Comparison of ENCODE assay signal across 20 cellular contexts in genomic region chr10:26524161-26524831, GRCh38.
DNase-seq lines count a peak whose midpoint lies in the region; FAIRE-seq and TF ChIP-seq lines count a peak whose summit lies in the region.
"Had no signal": no experiment of that assay in that cellular context is flagged by ENCODE, and none has a peak within 500 bp of the region (broad histone marks: within the 10 kb centered on the region; RNA-seq: fewer than 3 reads in every experiment).

No MANE protein-coding gene starts in this region.

- H3K4me3 Mint-ChIP-seq in T-helper 1 cell treated with Interleukin-12 subunit alpha and Interleukin-12 subunit beta and Interleukin-4 antibody, amounts not matched to agents 30 μg/mL and 1 μg/mL, for 36 hours, result no peak overlapping the region
- H3K4me3 Mint-ChIP-seq in astrocyte (ENCODE audit: unreplicated experiment), result no peak overlapping the region
- H3K4me3 Mint-ChIP-seq: activated CD8-positive, alpha-beta memory T cell treated with anti-CD3 and anti-CD28 coated beads, Interleukin-2, amount 10 ng/mL, durations not matched to agents 7 days and 5 days had no signal

- H3K9me3 Mint-ChIP-seq in T-helper 1 cell treated with Interleukin-12 subunit alpha and Interleukin-12 subunit beta and Interleukin-4 antibody, amounts not matched to agents 30 μg/mL and 1 μg/mL, for 36 hours, result peaks cover 4% of the 10 kb centered on the region
- peaks cover 4% of the 10 kb centered on the region for H3K9me3 Mint-ChIP-seq in astrocyte (ENCODE audit: unreplicated experiment)

- H3K4me1 ChIP-seq in HEK293 (ENCODE audit: control insufficient read depth, insufficient read depth, low read length), result peaks cover 15% of the 10 kb centered on the region
- H3K4me1 ChIP-seq in astrocyte (ENCODE audit: insufficient read depth, low read length), result no peaks in the 10 kb centered on the region
- H3K4me1 ChIP-seq in neutrophil (ENCODE audit: control insufficient read depth in 1 of 2, insufficient read depth in 1 of 2, low read depth in 1 of 2, low read length in 1 of 2), result peaks cover 12 to 20% of the 10 kb centered on the region in 2 experiments
- H3K4me1 ChIP-seq: Peyer's patch had no signal

- peaks cover 7% of the 10 kb centered on the region for H3K4me1 Mint-ChIP-seq in T-helper 1 cell treated with Interleukin-12 subunit alpha and Interleukin-12 subunit beta and Interleukin-4 antibody, amounts not matched to agents 30 μg/mL and 1 μg/mL, for 36 hours (ENCODE audit: low read depth)
- H3K4me1 Mint-ChIP-seq in astrocyte (ENCODE audit: low read depth, unreplicated experiment), result peaks cover 12% of the 10 kb centered on the region

- H3K36me3 ChIP-seq in HEK293 (ENCODE audit: control insufficient read depth in 2 of 2, insufficient read depth in 1 of 2, low read length in 2 of 2) (no peaks in the 10 kb centered on the region), astrocyte (ENCODE audit: insufficient read depth, low read length) (no peaks in the 10 kb centered on the region), neutrophil (peaks cover 94% of the 10 kb centered on the region)
- H3K36me3 ChIP-seq: Peyer's patch had no signal

- H3K27ac ChIP-seq in HEK293 (ENCODE audit: extremely low read depth, low read depth, low read length) (peak overlapping the region; percentile 66), astrocyte (ENCODE audit: low read depth, low read length) (no peak overlapping the region), neutrophil (peak overlapping the region; percentile 75)
- H3K27ac ChIP-seq: Peyer's patch, VCaP had no signal

- H3K79me2 ChIP-seq in astrocyte (ENCODE audit: insufficient read depth, low read length), result no peaks in the 10 kb centered on the region

- H3K27ac Mint-ChIP-seq in T-helper 1 cell treated with Interleukin-12 subunit alpha and Interleukin-12 subunit beta and Interleukin-4 antibody, amounts not matched to agents 30 μg/mL and 1 μg/mL, for 36 hours, result peak overlapping the region; percentile 5
- peak overlapping the region; percentile 37 for H3K27ac Mint-ChIP-seq in astrocyte (ENCODE audit: unreplicated experiment)
- H3K27ac Mint-ChIP-seq: activated CD8-positive, alpha-beta memory T cell treated with anti-CD3 and anti-CD28 coated beads, Interleukin-2, amount 10 ng/mL, durations not matched to agents 7 days and 5 days had no signal

- no peak overlapping the region for H3K4me3 ChIP-seq in HEK293 (ENCODE audit: low read depth, low read length)
- no peak overlapping the region for H3K4me3 ChIP-seq in astrocyte (ENCODE audit: insufficient read depth, low read depth, low read length)
- no peak overlapping the region for H3K4me3 ChIP-seq in neutrophil (ENCODE audit: low read depth in 1 of 2, low read length in 1 of 2)
- H3K4me3 ChIP-seq: GM12878, Peyer's patch, spleen had no signal

- no peaks in the 10 kb centered on the region for H3K9me3 ChIP-seq in HEK293 (ENCODE audit: control insufficient read depth, insufficient read depth, low read depth, low read length)
- H3K9me3 ChIP-seq in astrocyte (ENCODE audit: insufficient read depth, low read depth, low read length), result no peaks in the 10 kb centered on the region
- H3K9me3 ChIP-seq in neutrophil, result no peaks in the 10 kb centered on the region
- H3K9me3 ChIP-seq: Peyer's patch had no signal

- peaks cover 43% of the 10 kb centered on the region for H3K36me3 Mint-ChIP-seq in T-helper 1 cell treated with Interleukin-12 subunit alpha and Interleukin-12 subunit beta and Interleukin-4 antibody, amounts not matched to agents 30 μg/mL and 1 μg/mL, for 36 hours (ENCODE audit: low read depth)
- no peaks in the 10 kb centered on the region for H3K36me3 Mint-ChIP-seq in astrocyte (ENCODE audit: low read depth, unreplicated experiment)

- no peak overlapping the region for H2AFZ ChIP-seq in astrocyte (ENCODE audit: low read depth, low read length)

- FAIRE-seq in astrocyte (lab: Jason Lieb, UNC), result no peak
- FAIRE-seq: GM12878, urothelium cell line had no signal

- H3K9ac ChIP-seq in astrocyte (ENCODE audit: low read length), result no peak overlapping the region

- POLR2A ChIA-PET in HEK293 (lab: Yijun Ruan, JAX), result interaction anchor here (0.6 to 0.9 kb wide), 3 partner anchors 8 to 1685 kb away, joined by 4 to 9 read pairs (median 5); no protein-coding TSS in a partner anchor

- TF ChIP-seq CTCF in HEK293 (tag by site-specific recombination; IDR thresholded peaks at IDR 0.05) (no peak), astrocyte (IDR thresholded peaks at IDR 0.05; ENCODE audit: insufficient read depth, low read depth, low read length) (no peak), neutrophil (IDR thresholded peaks at IDR 0.05) (no peak)

- H3K4me2 ChIP-seq in astrocyte (ENCODE audit: low read length), result no peak overlapping the region

- DNase-seq in T-helper 1 cell (no peak), astrocyte (ENCODE audit: low read depth) (peak; percentile 60), cerebellum (ENCODE audit: low spot score) (no peak), hypothalamus (lab: John Stamatoyannopoulos, UW) (no peak), SIG-M5 treated with dmso at 0.1 percent for 504 hours (lab: John Stamatoyannopoulos, UW; ENCODE audit: unreplicated experiment) (no peak)
- DNase-seq: activated CD8-positive, alpha-beta memory T cell treated with anti-CD3 and anti-CD28 coated beads, Interleukin-2, amount 10 ng/mL, durations not matched to agents 7 days and 5 days; activated naive CD4-positive, alpha-beta T cell; left colon; NCI-H2081 treated with DMSO at 0.1 percent for 48 hours; NCI-H82; Peyer's patch; spleen; stimulated activated naive CD4-positive, alpha-beta T cell; SW 1271 had no signal

- H4K20me1 ChIP-seq in astrocyte (ENCODE audit: insufficient read depth, low read length), result no peaks in the 10 kb centered on the region

- no peaks in the 10 kb centered on the region for H3K27me3 ChIP-seq in astrocyte (ENCODE audit: insufficient read depth, low read length)
- H3K27me3 ChIP-seq in neutrophil, result no peaks in the 10 kb centered on the region
- H3K27me3 ChIP-seq: Peyer's patch, spleen had no signal

- H3K27me3 Mint-ChIP-seq in T-helper 1 cell treated with Interleukin-12 subunit alpha and Interleukin-12 subunit beta and Interleukin-4 antibody, amounts not matched to agents 30 μg/mL and 1 μg/mL, for 36 hours (ENCODE audit: low read depth), result no peaks in the 10 kb centered on the region
- peaks cover 3% of the 10 kb centered on the region for H3K27me3 Mint-ChIP-seq in astrocyte (ENCODE audit: low read depth, unreplicated experiment)
- H3K27me3 Mint-ChIP-seq: activated CD8-positive, alpha-beta memory T cell treated with anti-CD3 and anti-CD28 coated beads, Interleukin-2, amount 10 ng/mL, durations not matched to agents 7 days and 5 days had no signal

- CTCF ChIA-PET in HEK293 (lab: Yijun Ruan, JAX), result interaction anchor here (0.6 to 1.7 kb wide), 3 partner anchors 15 to 56 kb away, joined by 3 to 6 read pairs (median 4); no protein-coding TSS in a partner anchor

TF ChIP-seq in HEK293, 187 proteins besides CTCF, POLR2A, EP300 and RAD21 (continues in another document):
- TF ChIP-seq ZNF266 (tag by site-specific recombination; IDR thresholded peaks at IDR 0.05; ENCODE audit: low read depth) (no peak), SALL2 (tag by site-specific recombination; IDR thresholded peaks at IDR 0.05; ENCODE audit: borderline replicate concordance) (no peak), ZSCAN30 (tag by site-specific recombination; IDR thresholded peaks at IDR 0.05) (peak; percentile 75; the same call in 1 of the 2 replicates), GLI4 (tag by site-specific recombination; IDR thresholded peaks at IDR 0.05) (no peak), ZNF324 (tag by site-specific recombination; IDR thresholded peaks at IDR 0.05) (peak; percentile 87; the same call in 1 of the 2 replicates), OVOL3 (tag by site-specific recombination; IDR thresholded peaks at IDR 0.05) (0 out of 2 replicates have a peak, but pooled peaks have one; percentile 41), GLI2 (tag by site-specific recombination; IDR thresholded peaks at IDR 0.05; ENCODE audit: borderline replicate concordance, low read depth) (peak; percentile 91)
- TF ChIP-seq, protein P1, sequence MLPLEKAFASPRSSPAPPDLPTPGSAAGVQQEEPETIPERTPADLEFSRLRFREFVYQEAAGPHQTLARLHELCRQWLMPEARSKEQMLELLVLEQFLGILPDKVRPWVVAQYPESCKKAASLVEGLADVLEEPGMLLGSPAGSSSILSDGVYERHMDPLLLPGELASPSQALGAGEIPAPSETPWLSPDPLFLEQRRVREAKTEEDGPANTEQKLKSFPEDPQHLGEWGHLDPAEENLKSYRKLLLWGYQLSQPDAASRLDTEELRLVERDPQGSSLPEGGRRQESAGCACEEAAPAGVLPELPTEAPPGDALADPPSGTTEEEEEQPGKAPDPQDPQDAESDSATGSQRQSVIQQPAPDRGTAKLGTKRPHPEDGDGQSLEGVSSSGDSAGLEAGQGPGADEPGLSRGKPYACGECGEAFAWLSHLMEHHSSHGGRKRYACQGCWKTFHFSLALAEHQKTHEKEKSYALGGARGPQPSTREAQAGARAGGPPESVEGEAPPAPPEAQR (tag by site-specific recombination; IDR thresholded peaks at IDR 0.05), result 0 out of 2 replicates have a peak, but pooled peaks have one; percentile 25
- TF ChIP-seq, protein P2, sequence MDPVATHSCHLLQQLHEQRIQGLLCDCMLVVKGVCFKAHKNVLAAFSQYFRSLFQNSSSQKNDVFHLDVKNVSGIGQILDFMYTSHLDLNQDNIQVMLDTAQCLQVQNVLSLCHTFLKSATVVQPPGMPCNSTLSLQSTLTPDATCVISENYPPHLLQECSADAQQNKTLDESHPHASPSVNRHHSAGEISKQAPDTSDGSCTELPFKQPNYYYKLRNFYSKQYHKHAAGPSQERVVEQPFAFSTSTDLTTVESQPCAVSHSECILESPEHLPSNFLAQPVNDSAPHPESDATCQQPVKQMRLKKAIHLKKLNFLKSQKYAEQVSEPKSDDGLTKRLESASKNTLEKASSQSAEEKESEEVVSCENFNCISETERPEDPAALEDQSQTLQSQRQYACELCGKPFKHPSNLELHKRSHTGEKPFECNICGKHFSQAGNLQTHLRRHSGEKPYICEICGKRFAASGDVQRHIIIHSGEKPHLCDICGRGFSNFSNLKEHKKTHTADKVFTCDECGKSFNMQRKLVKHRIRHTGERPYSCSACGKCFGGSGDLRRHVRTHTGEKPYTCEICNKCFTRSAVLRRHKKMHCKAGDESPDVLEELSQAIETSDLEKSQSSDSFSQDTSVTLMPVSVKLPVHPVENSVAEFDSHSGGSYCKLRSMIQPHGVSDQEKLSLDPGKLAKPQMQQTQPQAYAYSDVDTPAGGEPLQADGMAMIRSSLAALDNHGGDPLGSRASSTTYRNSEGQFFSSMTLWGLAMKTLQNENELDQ (tag by site-specific recombination; IDR thresholded peaks at IDR 0.05; ENCODE audit: low read depth), result no peak
